In the genomic region with DNA sequence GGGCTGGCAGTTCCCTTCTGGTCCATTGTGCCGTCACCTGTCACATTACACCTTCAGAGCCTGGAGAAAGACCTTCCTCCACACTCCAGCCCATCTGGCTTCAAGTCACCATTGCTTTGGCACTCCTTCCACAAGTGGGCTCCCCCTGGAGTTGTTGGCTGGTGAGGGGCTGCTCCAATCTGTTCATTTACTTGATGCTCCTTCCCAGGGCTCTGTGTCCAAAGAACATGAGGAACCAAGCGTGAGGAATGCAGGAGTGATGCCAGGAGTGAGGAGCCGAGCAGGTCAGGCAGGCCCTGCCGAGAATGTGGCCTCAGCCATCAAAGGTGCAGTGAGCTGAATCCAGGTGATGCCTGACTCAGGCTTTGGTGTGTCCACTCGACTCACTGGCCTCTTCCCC, we compare ENCODE assay signal across 1 cellular context.
TF ChIP-seq lines count a peak whose summit lies in the region.

No MANE protein-coding gene starts in this region.

TF ChIP-seq in HepG2, 621 proteins besides CTCF, POLR2A, EP300 and RAD21:
- peak; percentile 39 for TF ChIP-seq ZNF687 (CRISPR knock-in tag; IDR thresholded peaks at IDR 0.05)
- TF ChIP-seq, protein P1, sequence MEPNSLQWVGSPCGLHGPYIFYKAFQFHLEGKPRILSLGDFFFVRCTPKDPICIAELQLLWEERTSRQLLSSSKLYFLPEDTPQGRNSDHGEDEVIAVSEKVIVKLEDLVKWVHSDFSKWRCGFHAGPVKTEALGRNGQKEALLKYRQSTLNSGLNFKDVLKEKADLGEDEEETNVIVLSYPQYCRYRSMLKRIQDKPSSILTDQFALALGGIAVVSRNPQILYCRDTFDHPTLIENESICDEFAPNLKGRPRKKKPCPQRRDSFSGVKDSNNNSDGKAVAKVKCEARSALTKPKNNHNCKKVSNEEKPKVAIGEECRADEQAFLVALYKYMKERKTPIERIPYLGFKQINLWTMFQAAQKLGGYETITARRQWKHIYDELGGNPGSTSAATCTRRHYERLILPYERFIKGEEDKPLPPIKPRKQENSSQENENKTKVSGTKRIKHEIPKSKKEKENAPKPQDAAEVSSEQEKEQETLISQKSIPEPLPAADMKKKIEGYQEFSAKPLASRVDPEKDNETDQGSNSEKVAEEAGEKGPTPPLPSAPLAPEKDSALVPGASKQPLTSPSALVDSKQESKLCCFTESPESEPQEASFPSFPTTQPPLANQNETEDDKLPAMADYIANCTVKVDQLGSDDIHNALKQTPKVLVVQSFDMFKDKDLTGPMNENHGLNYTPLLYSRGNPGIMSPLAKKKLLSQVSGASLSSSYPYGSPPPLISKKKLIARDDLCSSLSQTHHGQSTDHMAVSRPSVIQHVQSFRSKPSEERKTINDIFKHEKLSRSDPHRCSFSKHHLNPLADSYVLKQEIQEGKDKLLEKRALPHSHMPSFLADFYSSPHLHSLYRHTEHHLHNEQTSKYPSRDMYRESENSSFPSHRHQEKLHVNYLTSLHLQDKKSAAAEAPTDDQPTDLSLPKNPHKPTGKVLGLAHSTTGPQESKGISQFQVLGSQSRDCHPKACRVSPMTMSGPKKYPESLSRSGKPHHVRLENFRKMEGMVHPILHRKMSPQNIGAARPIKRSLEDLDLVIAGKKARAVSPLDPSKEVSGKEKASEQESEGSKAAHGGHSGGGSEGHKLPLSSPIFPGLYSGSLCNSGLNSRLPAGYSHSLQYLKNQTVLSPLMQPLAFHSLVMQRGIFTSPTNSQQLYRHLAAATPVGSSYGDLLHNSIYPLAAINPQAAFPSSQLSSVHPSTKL (CRISPR knock-in tag; IDR thresholded peaks at IDR 0.05), result no peak
